ENCODE assay signal across 11 cellular contexts in the genomic region with DNA sequence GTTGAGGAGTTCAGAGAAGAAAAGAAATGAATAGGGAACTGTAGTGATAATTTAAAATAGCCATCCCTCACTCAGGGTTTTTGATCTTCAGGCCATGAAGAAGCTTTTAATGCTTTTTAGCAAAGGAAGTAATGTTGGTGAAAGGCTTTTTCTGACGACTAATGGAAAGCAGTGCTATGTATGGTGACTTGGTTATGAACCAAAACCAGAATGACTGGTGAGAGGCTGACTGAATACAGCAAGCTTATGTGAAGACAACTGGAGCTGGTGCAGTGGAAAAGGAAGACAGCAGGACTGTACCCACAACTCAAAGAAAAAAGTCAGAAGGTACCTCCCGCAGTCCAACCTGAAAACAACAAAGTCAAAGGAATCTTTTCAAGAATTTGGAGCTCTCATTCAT.
"Had no signal": no experiment of that assay in that cellular context is flagged by ENCODE, and none has a peak within 500 bp of the region (broad histone marks: within the 10 kb centered on the region; RNA-seq: fewer than 3 reads in every experiment).

No MANE protein-coding gene starts in this region.

- ATAC-seq: heart left ventricle, T-cell had no signal

- H3K9me3 Mint-ChIP-seq: T-cell had no signal

- DNase-seq: activated B cell treated with CpG ODN at 0.5 μM for 24 hours; activated CD4-positive, alpha-beta T cell treated with anti-CD3 and anti-CD28 coated beads, Interleukin-2, amount 50 U/mL, for 4 hours; activated CD8-positive, alpha-beta memory T cell treated with anti-CD3 and anti-CD28 coated beads, Interleukin-2, amount 50 U/mL, for 4 hours; activated naive CD4-positive, alpha-beta T cell treated with anti-CD3 and anti-CD28 coated beads, Interleukin-2, amount 50 U/mL, for 16 hours; heart left ventricle; ovary; stimulated activated CD4-positive, alpha-beta T cell treated with anti-CD3 and anti-CD28 coated beads, Interleukin-15, amount 100 ng/mL, for 24 hours; T-cell; tibial artery had no signal

- H3K27me3 Mint-ChIP-seq: activated B cell treated with CpG ODN at 0.5 μM for 24 hours, T-cell had no signal

- H3K27ac Mint-ChIP-seq: activated B cell treated with CpG ODN at 0.5 μM for 24 hours; activated T-helper 2 cell treated with anti-CD3 and anti-CD28 coated beads, Interferon-gamma antibody, Interleukin-2, Interleukin-4, amounts not matched to agents 10 μg/mL and 5 μg/mL and 100 μg/mL, durations not matched to agents 14 hours and 24 hours and 36 hours had no signal

- H3K4me3 Mint-ChIP-seq: activated B cell treated with CpG ODN at 0.5 μM for 24 hours, neural crest cell, T-cell had no signal
